Comparison of ENCODE assay signal across 10 cellular contexts in genomic region chr18:47595816-47596501, GRCh38.
A peak's percentile ranks its signal among the peaks of the same experiment; 100 is the strongest.
DNase-seq lines count a peak whose midpoint lies in the region; ATAC-seq and TF ChIP-seq lines count a peak whose summit lies in the region.
"Had no signal": no experiment of that assay in that cellular context is flagged by ENCODE, and none has a peak within 500 bp of the region (broad histone marks: within the 10 kb centered on the region; RNA-seq: fewer than 3 reads in every experiment).

No MANE protein-coding gene starts in this region.

- no peaks in the 10 kb centered on the region for H3K36me3 ChIP-seq in MG63

- DNase-seq in GM20000 (ENCODE audit: low spot score) (peak; percentile 58), RPMI8226 (peak; percentile 49), inferior parietal cortex (ENCODE audit: extremely low spot score) (peak; percentile 26), NCI-H226 (no peak), MG63 (no peak)
- no peak for DNase-seq in central memory CD4-positive, alpha-beta T cell
- DNase-seq: T-cell had no signal

- no peak for ATAC-seq in GM19455 (IDR thresholded peaks at IDR 0.05; ENCODE audit: unreplicated experiment)
- ATAC-seq: T-cell had no signal

- H3K4me3 ChIP-seq in MG63 = no peak overlapping the region

- no peaks in the 10 kb centered on the region for H3K9me3 ChIP-seq in MG63

- peak overlapping the region; percentile 48 for H3K27ac ChIP-seq in C4-2B
- H3K27ac ChIP-seq: epithelial cell of prostate had no signal

- TF ChIP-seq CTCF in C4-2B (conservative IDR thresholded peaks at IDR 0.05) = peak; percentile 54
- peak; percentile 46 for TF ChIP-seq CTCF in GM20000 (IDR thresholded peaks at IDR 0.05; ENCODE audit: extremely low read depth, missing control alignments)

- H3K27me3 ChIP-seq in MG63 = peaks cover 11% of the 10 kb centered on the region; the same call in 1 of the 2 replicates

Comparison
In these comparisons a context has a peak if more than half of its experiments do, and no peak if none do; other contexts are left out.
1. DNase-seq: peak in GM20000 (single experiment), RPMI8226 (single experiment) and inferior parietal cortex (single experiment); none in central memory CD4-positive, alpha-beta T cell (single experiment), NCI-H226 (single experiment) and MG63 (single experiment).